Comparison of ENCODE assay signal across 1 cellular context in genomic region chr20:4780245-4780644, GRCh38.
TF ChIP-seq lines count a peak whose summit lies in the region.

No MANE protein-coding gene starts in this region.

TF ChIP-seq in HepG2, 621 proteins besides CTCF, POLR2A, EP300 and RAD21:
- TF ChIP-seq POLR2G (IDR thresholded peaks at IDR 0.05; ENCODE audit: low read depth, low read length) (no peak), CSRNP2 (CRISPR knock-in tag; conservative IDR thresholded peaks at IDR 0.05; ENCODE audit: low read depth) (no peak), ZBTB7B (CRISPR knock-in tag; IDR thresholded peaks at IDR 0.05) (no peak), ZMAT3 (CRISPR knock-in tag; conservative IDR thresholded peaks at IDR 0.05) (no peak), PHB2 (IDR thresholded peaks at IDR 0.05; ENCODE audit: partially characterized antibody) (no peak), FIP1L1 (IDR thresholded peaks at IDR 0.05; ENCODE audit: borderline replicate concordance, insufficient read depth, low read depth, low read length) (no peak), THAP8 (CRISPR knock-in tag; IDR thresholded peaks at IDR 0.05; ENCODE audit: borderline replicate concordance) (no peak)
